Comparison of ENCODE assay signal across 8 cellular contexts in genomic region chr18:74146756-74147155, GRCh38. TPM values are rescaled to one million over a fixed set of nuclear protein-coding genes. Genes with fewer than 3 reads are reported as not detected.
A peak's percentile ranks its signal among the peaks of the same experiment; 100 is the strongest.
DNase-seq lines count a peak whose midpoint lies in the region; ATAC-seq, FAIRE-seq and TF ChIP-seq lines count a peak whose summit lies in the region.

No MANE protein-coding gene starts in this region.

- no peak overlapping the region for H3K9ac ChIP-seq in adipocyte (ENCODE audit: low read length)

- H3K27me3 ChIP-seq in adipocyte (replicated peaks; ENCODE audit: control insufficient read depth, insufficient read depth, low read length) (no peaks in the 10 kb centered on the region), body of pancreas (no peaks in the 10 kb centered on the region), esophagus squamous epithelium (no peaks in the 10 kb centered on the region)

- no peak for TF ChIP-seq RAD21 in A549 (conservative IDR thresholded peaks at IDR 0.05 in 1 of 2, IDR thresholded peaks at IDR 0.05 in 1 of 2)

- peak overlapping the region; percentile 68; the same call in 2 of the 3 replicates for H3K4me3 ChIP-seq in A549
- peak overlapping the region; percentile 98 for H3K4me3 ChIP-seq in GM12864 (ENCODE audit: low read depth, low read length)
- peak overlapping the region; percentile 91 for H3K4me3 ChIP-seq in adipocyte (ENCODE audit: low read length)
- H3K4me3 ChIP-seq in body of pancreas = no peak overlapping the region
- H3K4me3 ChIP-seq in esophagus squamous epithelium = peak overlapping the region in 2 of 4 donors; percentile 69 to 75

- CTCF ChIA-PET in A549 (lab: Yijun Ruan, JAX) = no interaction called here

- intact Hi-C loops in body of pancreas (cut with DNase I) = no loop called here
- intact Hi-C loops in esophagus squamous epithelium (cut with DNase I) = no loop called here

- no peak for DNase-seq in A549 (ENCODE audit: low read depth in 1 of 2, low spot score in 1 of 2)
- no peak for DNase-seq in GM12864 (ENCODE audit: low read depth)
- peak; percentile 67 for DNase-seq in adipocyte (ENCODE audit: low read depth)
- peak; percentile 27 for DNase-seq in medulla oblongata (ENCODE audit: extremely low spot score)
- no peak for DNase-seq in NOMO-1 treated with DMSO at 0.1 percent for 48 hours (lab: John Stamatoyannopoulos, UW; ENCODE audit: unreplicated experiment)
- no peak for DNase-seq in body of pancreas
- DNase-seq in esophagus squamous epithelium (lab: John Stamatoyannopoulos, UW) = no peak

- TF ChIP-seq CTCF in A549 (IDR thresholded peaks at IDR 0.05) (no peak), GM12864 (IDR thresholded peaks at IDR 0.05; ENCODE audit: low read depth, low read length, missing control alignments) (no peak), body of pancreas (IDR thresholded peaks at IDR 0.05) (no peak), esophagus squamous epithelium (IDR thresholded peaks at IDR 0.05) (no peak)

- H3K4me2 ChIP-seq in A549 = peak overlapping the region; percentile 94

- TF ChIP-seq EP300 in A549 (IDR thresholded peaks at IDR 0.05) = no peak

- H3K27ac ChIP-seq in A549 (peak overlapping the region in 1 of 2 experiments; percentile 97; a peak in 2 of 6 replicates), body of pancreas (peak overlapping the region in 1 of 4 donors; percentile 84), esophagus squamous epithelium (peak overlapping the region in 2 of 4 donors; percentile 89 to 95)

- POLR2A ChIA-PET in A549 (lab: Yijun Ruan, JAX) = no interaction called here

- peaks cover 6% of the 10 kb centered on the region; the same call in 1 of the 3 replicates for H3K4me1 ChIP-seq in A549
- H3K4me1 ChIP-seq in adipocyte (ENCODE audit: control insufficient read depth, insufficient read depth, low read length) = peaks cover 17% of the 10 kb centered on the region
- H3K4me1 ChIP-seq in body of pancreas = peaks cover 27% of the 10 kb centered on the region
- peaks cover 7 to 48% (median 14%) of the 10 kb centered on the region in 3 donors for H3K4me1 ChIP-seq in esophagus squamous epithelium

- H3K9me3 ChIP-seq in A549 = no peaks in the 10 kb centered on the region
- no peaks in the 10 kb centered on the region for H3K9me3 ChIP-seq in adipocyte (ENCODE audit: control insufficient read depth, low read length)
- H3K9me3 ChIP-seq in body of pancreas = no peaks in the 10 kb centered on the region
- H3K9me3 ChIP-seq in esophagus squamous epithelium = no peaks in the 10 kb centered on the region

- FAIRE-seq in A549 (lab: Jason Lieb, UNC) = no peak

- 63% methylated on average over 2 of the region's 3 CpGs for WGBS in A549 (ENCODE audit: missing lambda C conversion rate)
- 33 to 34% methylated on average over 3 of the region's 3 CpGs for WGBS in body of pancreas, 2 donors
- WGBS in esophagus squamous epithelium, 2 donors = 43 to 44% methylated on average over 3 of the region's 3 CpGs

- TF ChIP-seq POLR2A in A549 (IDR thresholded peaks at IDR 0.05; ENCODE audit: low read length) = no peak
- TF ChIP-seq POLR2A in body of pancreas (IDR thresholded peaks at IDR 0.05) = no peak
- TF ChIP-seq POLR2A in esophagus squamous epithelium (IDR thresholded peaks at IDR 0.05) = no peak

- no peak for ATAC-seq in A549
- ATAC-seq in GM19023 (IDR thresholded peaks at IDR 0.05; ENCODE audit: unreplicated experiment) = no peak
- ATAC-seq in body of pancreas = no peak

- H3K36me3 ChIP-seq in adipocyte (ENCODE audit: control insufficient read depth, insufficient read depth, low read length, severe bottlenecking) = no peaks in the 10 kb centered on the region
- no peaks in the 10 kb centered on the region for H3K36me3 ChIP-seq in body of pancreas (replicated peaks in 1 of 2; ENCODE audit: insufficient read depth in 1 of 2, low read depth in 2 of 2)
- H3K36me3 ChIP-seq in esophagus squamous epithelium = peaks cover 0 to 15% (median 0%) of the 10 kb centered on the region in 3 donors

TF ChIP-seq in A549, 52 proteins besides CTCF, POLR2A, EP300 and RAD21:
- TF ChIP-seq USF2 (IDR thresholded peaks at IDR 0.05) = no peak
- no peak for TF ChIP-seq TFCP2L1 (CRISPR knock-in tag; IDR thresholded peaks at IDR 0.05)
- TF ChIP-seq GATA3 (IDR thresholded peaks at IDR 0.05; ENCODE audit: borderline replicate concordance) = no peak
- TF ChIP-seq BHLHE40 (IDR thresholded peaks at IDR 0.05; ENCODE audit: low read depth, low read length) = no peak
- TF ChIP-seq FOSB (CRISPR knock-in tag; IDR thresholded peaks at IDR 0.05) = no peak
- no peak for TF ChIP-seq HOXB5 (CRISPR knock-in tag; IDR thresholded peaks at IDR 0.05)
- no peak for TF ChIP-seq ESRRA (IDR thresholded peaks at IDR 0.05; ENCODE audit: borderline replicate concordance, low read length)
- TF ChIP-seq HOXB13 (CRISPR knock-in tag; IDR thresholded peaks at IDR 0.05; ENCODE audit: low read depth) = no peak
- no peak for TF ChIP-seq HDAC2 (IDR thresholded peaks at IDR 0.05)
- no peak for TF ChIP-seq E2F6 (IDR thresholded peaks at IDR 0.05; ENCODE audit: borderline replicate concordance, low read depth)
- TF ChIP-seq PHF8 (IDR thresholded peaks at IDR 0.05; ENCODE audit: borderline replicate concordance, low read depth) = no peak
- TF ChIP-seq POLR2AphosphoS2 (conservative IDR thresholded peaks at IDR 0.05; ENCODE audit: low read length) = no peak
- no peak for TF ChIP-seq SMC3 (IDR thresholded peaks at IDR 0.05)
- no peak for TF ChIP-seq CHD4 (IDR thresholded peaks at IDR 0.05; ENCODE audit: borderline replicate concordance)

RNA-seq across cellular contexts. Expression of gene FBXO15, which starts 0.9 kb away (rescaled TPM):
- polyA plus RNA-seq in A549 (2011; rRNA removed) = 1.7 and 2.3 TPM in 2 replicates
- polyA plus RNA-seq in A549 (2012; cell fraction: cytosol; rRNA removed) = 0.54 and 0.63 TPM in 2 replicates
- polyA plus RNA-seq in A549 (2012; cell fraction: nucleus; rRNA removed) = 0.71 and 1.9 TPM in 2 replicates
- polyA plus RNA-seq in A549 (2017; fragmentation: RNase III; extraction: RNeasy Plus Mini Kit Qiagen cat#74134 plus additional on column Dnase treatment) = 0.83 to 1.4 TPM (median 1.3 TPM) in 3 replicates
- 1.5 and 2.3 TPM in 2 replicates for polyA minus RNA-seq in A549 (2011; rRNA and poly(A)+ RNA removed)
- total RNA-seq in body of pancreas = 1 to 10 TPM; 1.0 to 3.3 TPM
- total RNA-seq in esophagus squamous epithelium = under 1 TPM in 3 of 4 donors, not detected in 1; 0.13 to 0.32 (median 0.19) TPM

RNA-seq across cellular contexts. Expression of gene TIMM21, which starts 1.6 kb away (rescaled TPM):
- polyA plus RNA-seq in A549 (2011; rRNA removed) (56.4 and 64.6 TPM in 2 replicates), A549 (2017; fragmentation: RNase III; extraction: RNeasy Plus Mini Kit Qiagen cat#74134 plus additional on column Dnase treatment) (52.3 to 64.1 TPM (median 61.4 TPM) in 3 replicates)
- polyA plus RNA-seq in A549 (2012; cell fraction: cytosol; rRNA removed) = 38.8 and 41.7 TPM in 2 replicates
- 15.9 and 24.5 TPM in 2 replicates for polyA plus RNA-seq in A549 (2012; cell fraction: nucleus; rRNA removed)
- 17.4 and 25.1 TPM in 2 replicates for polyA minus RNA-seq in A549 (2011; rRNA and poly(A)+ RNA removed)
- total RNA-seq in body of pancreas (10 to 100 TPM in 1 of 2 donors, 1 to 10 TPM in 1; 3.9 to 23.1 TPM), esophagus squamous epithelium (10 to 100 TPM; 26.2 to 53.6 (median 31.2) TPM)

Comparison
In these comparisons a context has a peak if more than half of its experiments do, and no peak if none do; other contexts are left out.
1. DNase-seq: peak in adipocyte (single experiment) and medulla oblongata (single experiment); none in A549 (0 of 2), GM12864 (single experiment), NOMO-1 treated with DMSO at 0.1 percent for 48 hours (single experiment), body of pancreas (0 of 4) and esophagus squamous epithelium (single experiment).
2. H3K4me3 ChIP-seq: peak in A549 (single experiment), GM12864 (single experiment) and adipocyte (single experiment); none in body of pancreas (0 of 2).